In genomic region chr6:101811108-101811507, GRCh38 we compare ENCODE assay signal across 32 cellular contexts.
"Had no signal": no experiment of that assay in that cellular context is flagged by ENCODE, and none has a peak within 500 bp of the region (broad histone marks: within the 10 kb centered on the region; RNA-seq: fewer than 3 reads in every experiment).

No MANE protein-coding gene starts in this region.

- DNase-seq: activated B cell treated with CpG ODN at 0.5 μM for 24 hours; activated CD4-positive, alpha-beta memory T cell treated with anti-CD3 and anti-CD28 coated beads for 36 hours; activated CD4-positive, alpha-beta T cell treated with anti-CD3 and anti-CD28 coated beads for 4 hours; activated CD4-positive, alpha-beta T cell treated with anti-CD3 and anti-CD28 coated beads, Interleukin-2, amount 10 ng/mL, durations not matched to agents 24 days and 14 days; activated CD4-positive, alpha-beta T cell treated with anti-CD3 and anti-CD28 coated beads, Interleukin-2, amount 50 U/mL, for 1 hour; activated CD4-positive, alpha-beta T cell treated with anti-CD3 and anti-CD28 coated beads, Interleukin-2, amount 50 U/mL, for 4 hours; activated CD4-positive, CD25-positive, alpha-beta regulatory T cell treated with anti-CD3 and anti-CD28 coated beads, Interleukin-2, amount 50 U/mL, for 72 hours; activated CD8-positive, alpha-beta memory T cell treated with anti-CD3 and anti-CD28 coated beads, Interleukin-2, amount 50 U/mL, for 4 hours; activated CD8-positive, alpha-beta T cell treated with anti-CD3 and anti-CD28 coated beads for 36 hours; activated effector memory CD4-positive, alpha-beta T cell treated with anti-CD3 and anti-CD28 coated beads, Interleukin-2, amount 50 U/mL, for 16 hours; activated gamma-delta T cell treated with Interleukin-2 at 50 U/mL for 16 hours; activated naive CD4-positive, alpha-beta T cell; activated naive CD4-positive, alpha-beta T cell treated with anti-CD3 and anti-CD28 coated beads for 36 hours; activated naive CD4-positive, alpha-beta T cell treated with anti-CD3 and anti-CD28 coated beads, Interleukin-2, amount 50 U/mL, for 16 hours; activated naive CD8-positive, alpha-beta T cell treated with anti-CD3 and anti-CD28 coated beads for 36 hours; activated T-cell treated with anti-CD3 and anti-CD28 coated beads for 4 hours; activated T-cell treated with anti-CD3 and anti-CD28 coated beads, Interleukin-2, amount 50 U/mL, for 1 hour; activated T-cell treated with anti-CD3 and anti-CD28 coated beads, Interleukin-2, amount 50 U/mL, for 4 hours; activated T-cell treated with anti-CD3 and anti-CD28 coated beads, Interleukin-2, amount 50 U/mL, for 72 hours; adrenal gland; amniotic stem cell; aorta; body of pancreas; brain microvascular endothelial cell; central memory CD4-positive, alpha-beta T cell; T-helper 1 cell; T-helper 2 cell; T-helper 9 cell had no signal

- H3K36me3 ChIP-seq: adrenal gland, brain microvascular endothelial cell, breast epithelium had no signal

- H3K4me3 ChIP-seq: adrenal gland, body of pancreas, breast epithelium had no signal

- H3K27me3 ChIP-seq: adrenal gland, body of pancreas, brain microvascular endothelial cell, breast epithelium had no signal

- H3K9me3 ChIP-seq: body of pancreas, breast epithelium had no signal

- ATAC-seq: activated CD8-positive, alpha-beta T cell treated with anti-CD3 and anti-CD28 coated beads for 36 hours; activated naive CD4-positive, alpha-beta T cell treated with anti-CD3 and anti-CD28 coated beads, Interleukin-2, amount 50 U/mL, for 72 hours; activated T-cell treated with anti-CD3 and anti-CD28 coated beads, Interleukin-2, amount 50 U/mL, for 4 hours; activated T-cell treated with anti-CD3 and anti-CD28 coated beads, Interleukin-2, amount 50 U/mL, for 72 hours; activated T-helper 17 cell treated with anti-CD3 and anti-CD28 coated beads, Interleukin-2, amount 50 U/mL, for 72 hours; body of pancreas had no signal

- H3K4me1 ChIP-seq: adrenal gland, body of pancreas, breast epithelium had no signal

- H3K27ac ChIP-seq: adrenal gland, body of pancreas, brain microvascular endothelial cell, breast epithelium, VCaP had no signal
